In the genomic region with DNA sequence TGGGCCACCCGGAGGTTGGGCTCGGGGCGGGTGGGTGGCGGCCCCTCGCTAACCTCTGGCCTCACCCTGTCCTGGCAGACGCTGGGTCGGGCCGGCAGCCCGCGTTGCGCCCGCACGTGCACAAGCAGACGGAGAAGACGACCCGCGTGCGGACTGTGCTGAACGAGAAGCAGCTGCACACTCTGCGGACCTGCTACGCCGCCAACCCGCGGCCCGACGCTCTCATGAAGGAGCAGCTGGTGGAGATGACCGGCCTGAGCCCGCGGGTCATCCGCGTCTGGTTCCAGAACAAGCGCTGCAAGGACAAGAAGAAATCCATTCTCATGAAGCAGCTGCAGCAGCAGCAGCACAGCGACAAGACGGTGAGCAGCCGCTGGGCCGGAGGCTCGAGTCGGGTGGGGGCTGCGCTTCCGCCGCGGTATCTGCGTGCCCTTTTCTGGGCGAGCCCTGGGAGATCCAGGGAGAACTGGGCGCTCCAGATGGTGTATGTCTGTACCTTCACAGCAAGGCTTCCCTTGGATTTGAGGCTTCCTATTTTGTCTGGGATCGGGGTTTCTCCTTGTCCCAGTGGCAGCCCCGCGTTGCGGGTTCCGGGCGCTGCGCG, we compare ENCODE assay signal across 9 cellular contexts. TPM values are rescaled to one million over a fixed set of nuclear protein-coding genes. Genes with fewer than 3 reads are reported as not detected.
A peak's percentile ranks its signal among the peaks of the same experiment; 100 is the strongest.
DNase-seq lines count a peak whose midpoint lies in the region; ATAC-seq and TF ChIP-seq lines count a peak whose summit lies in the region.
"Had no signal": no experiment of that assay in that cellular context is flagged by ENCODE, and none has a peak within 500 bp of the region (broad histone marks: within the 10 kb centered on the region; RNA-seq: fewer than 3 reads in every experiment).

No MANE protein-coding gene starts in this region.

- intact Hi-C loops in mucosa of descending colon (cut with DNase I, micrococcal nuclease): no loop called here

- H3K27me3 Mint-ChIP-seq in chondrocyte (ENCODE audit: low read depth): peaks cover 74% of the 10 kb centered on the region

- no peaks in the 10 kb centered on the region for H3K36me3 ChIP-seq in mucosa of descending colon (ENCODE audit: low read depth)
- H3K36me3 ChIP-seq in SJCRH30: peaks cover 12% of the 10 kb centered on the region

- ATAC-seq in mucosa of descending colon (peak; percentile 18), GM21526 (IDR thresholded peaks at IDR 0.05; ENCODE audit: low FRiP score, unreplicated experiment) (no peak), GM18858 (IDR thresholded peaks at IDR 0.05; ENCODE audit: unreplicated experiment) (no peak)

- H3K36me3 Mint-ChIP-seq in chondrocyte (ENCODE audit: low read depth): peaks cover 3% of the 10 kb centered on the region

- no peaks in the 10 kb centered on the region for H3K9me3 Mint-ChIP-seq in chondrocyte (ENCODE audit: low read depth)

- H3K4me1 ChIP-seq in mucosa of descending colon (ENCODE audit: low read depth) (peaks cover 52% of the 10 kb centered on the region), SJCRH30 (0 out of 2 replicates have a peak, but pooled peaks cover 2% of the 10 kb centered on the region)
- H3K4me1 ChIP-seq: foreskin keratinocyte had no signal

- no peaks in the 10 kb centered on the region for H3K9me3 ChIP-seq in mucosa of descending colon
- H3K9me3 ChIP-seq in SJCRH30 (replicated peaks): peaks cover 3% of the 10 kb centered on the region; the same call in 1 of the 2 replicates

- in situ Hi-C loops in KBM-7 (cut with MboI; ENCODE audit: low pct_unique_long_range_greater_than_20kb, low sequenced_read_pairs): no loop called here

- no peaks in the 10 kb centered on the region for H3K27me3 ChIP-seq in SJCRH30

- H3K27ac Mint-ChIP-seq in chondrocyte (ENCODE audit: unreplicated experiment): no peak overlapping the region

- DNase-seq in EH (ENCODE audit: low read depth): peak; percentile 64
- peak; percentile 18 for DNase-seq in NCI-H146 treated with DMSO at 0.1 percent for 48 hours (lab: John Stamatoyannopoulos, UW; ENCODE audit: unreplicated experiment)
- DNase-seq in chondrocyte (ENCODE audit: low spot score): no peak
- DNase-seq in mucosa of descending colon: peak in 2 of 3 donors; percentile 46 to 64
- DNase-seq in KBM-7: no peak
- no peak for DNase-seq in SJCRH30

- H3K27ac ChIP-seq in SJCRH30: no peak overlapping the region
- H3K27ac ChIP-seq: foreskin keratinocyte had no signal

- no peak for TF ChIP-seq CTCF in chondrocyte (IDR thresholded peaks at IDR 0.05)
- TF ChIP-seq CTCF in mucosa of descending colon (IDR thresholded peaks at IDR 0.05): no peak

- H3K4me3 Mint-ChIP-seq in chondrocyte (ENCODE audit: unreplicated experiment): peak overlapping the region; percentile 69

- H3K4me3 ChIP-seq in mucosa of descending colon: no peak overlapping the region
- no peak overlapping the region for H3K4me3 ChIP-seq in SJCRH30

- H3K4me1 Mint-ChIP-seq in chondrocyte (ENCODE audit: low read depth): peaks cover 45% of the 10 kb centered on the region

RNA-seq across cellular contexts. Expression of a gene that starts 3.7 kb away (rescaled TPM):
- not detected in 3 replicates for total RNA-seq in chondrocyte
- 1 to 10 TPM in 1 of 3 donors, under 1 TPM in 2; 0.51 to 2.1 (median 0.87) TPM for total RNA-seq in mucosa of descending colon
- total RNA-seq in SJCRH30 (2014; rRNA removed; shearing (Covaris generic)): 3.0 and 4.3 TPM in 2 replicates

RNA-seq across cellular contexts. Expression of a gene that starts 29.0 kb away (rescaled TPM):
- total RNA-seq in chondrocyte (111 to 120 TPM (median 117 TPM) in 3 replicates), mucosa of descending colon (100 to 1,000 TPM; 172 to 286 (median 213) TPM)
- total RNA-seq in SJCRH30 (2014; rRNA removed; shearing (Covaris generic)): 139 TPM in 2 replicates

Comparison
In these comparisons a context has a peak if more than half of its experiments do, and no peak if none do; other contexts are left out.
1. DNase-seq: peak in EH (single experiment), NCI-H146 treated with DMSO at 0.1 percent for 48 hours (single experiment) and mucosa of descending colon (2 of 3); none in chondrocyte (single experiment), KBM-7 (single experiment) and SJCRH30 (0 of 2).